Comparison of ENCODE assay signal across 8 cellular contexts in the genomic region with DNA sequence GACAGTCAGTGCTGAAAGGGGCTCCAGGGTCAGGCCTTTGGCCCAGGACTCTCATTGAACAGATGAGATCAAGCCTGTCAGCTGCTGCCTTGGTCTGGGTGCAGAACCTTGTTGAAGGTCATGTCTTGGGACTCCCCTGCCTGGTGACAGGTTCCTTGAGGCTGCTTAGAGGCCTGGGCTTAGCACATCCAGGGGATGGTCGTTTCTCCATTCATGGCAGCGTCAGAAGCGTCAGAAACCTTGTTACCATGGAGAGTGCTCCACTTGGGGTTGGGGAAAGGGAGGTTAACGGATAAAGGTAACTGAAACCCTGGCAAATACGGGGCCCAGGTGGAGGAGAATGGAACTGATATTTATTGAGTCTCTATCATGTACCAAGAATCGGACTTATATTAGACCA. TPM values are rescaled to one million over a fixed set of nuclear protein-coding genes. Genes with fewer than 3 reads are reported as not detected.
DNase-seq lines count a peak whose midpoint lies in the region; ATAC-seq, FAIRE-seq and TF ChIP-seq lines count a peak whose summit lies in the region.

No MANE protein-coding gene starts in this region.

- no peak for ATAC-seq in CD8-positive, alpha-beta T cell
- ATAC-seq in GM21515 (IDR thresholded peaks at IDR 0.05; ENCODE audit: unreplicated experiment) = no peak
- no peak for ATAC-seq in GM19351 (IDR thresholded peaks at IDR 0.05; ENCODE audit: unreplicated experiment)

- H3K79me1 ChIP-seq in H1 (ENCODE audit: low read depth, low read length) = peaks cover 11% of the 10 kb centered on the region

- TF ChIP-seq POLR2A in H1 (IDR thresholded peaks at IDR 0.05; ENCODE audit: control extremely low read depth in 1 of 2, low read depth in 2 of 2, low read length in 2 of 2) (no peak), GM12891 (IDR thresholded peaks at IDR 0.05; ENCODE audit: low read depth, low read length) (no peak)

- peaks cover 78% of the 10 kb centered on the region for H3K79me2 ChIP-seq in OCI-LY7 (ENCODE audit: insufficient read depth, low read depth, low read length)
- peaks cover 20 to 62% of the 10 kb centered on the region in 2 experiments for H3K79me2 ChIP-seq in H1 (ENCODE audit: control insufficient read depth in 1 of 2, insufficient read depth in 2 of 2, low read length in 2 of 2)

- intact Hi-C loops in CD8-positive, alpha-beta T cell (cut with DNase I, micrococcal nuclease) = loop anchor here in 1 of 2 experiments (1.0 to 2.0 kb wide), 2 partner anchors 8 to 70 kb away; a partner anchor contains a TSS
- intact Hi-C loops in OCI-LY7 (cut with micrococcal nuclease; ENCODE audit: unreplicated experiment) = loop anchor here (2.0 kb wide), 1 partner anchor 272 kb away; a partner anchor contains a TSS

- no peaks in the 10 kb centered on the region for H3K27me3 Mint-ChIP-seq in CD8-positive, alpha-beta T cell (ENCODE audit: low read depth)

- H3K36me3 Mint-ChIP-seq in CD8-positive, alpha-beta T cell = peaks cover 50% of the 10 kb centered on the region

- BruUV-seq in OCI-LY7 (replicated peaks; lab: Mats Ljungman, UMichigan) = no TSS peak

- H3K4ac ChIP-seq in H1 (replicated peaks; ENCODE audit: insufficient read length, low read depth, low read length) = no peak overlapping the region

- no peak overlapping the region for H3K18ac ChIP-seq in H1 (ENCODE audit: extremely low read depth, low read length)

- POLR2A ChIA-PET in CD8-positive, alpha-beta T cell (lab: Charles Lee) = interaction anchor here (1.0 to 2.5 kb wide), 3 partner anchors 9 to 23 kb away, joined by 3 to 13 read pairs (median 4); a partner anchor contains a TSS
- POLR2A ChIA-PET in OCI-LY7 (lab: Charles Lee) = interaction anchor here (0.6 to 1.9 kb wide), 4 partner anchors 19 to 969 kb away, joined by 3 to 4 read pairs (median 4); no protein-coding TSS in a partner anchor
- POLR2A ChIA-PET in H1 (lab: Charles Lee; ENCODE audit: partially characterized antibody) = interaction anchor here (1.3 to 31.1 kb wide), 4 partner anchors 8 to 304 kb away, joined by 3 to 573 read pairs (median 288); a partner anchor contains a TSS

- no peak overlapping the region for H2BK20ac ChIP-seq in H1 (ENCODE audit: low read length)

- H4K20me1 ChIP-seq in OCI-LY7 (ENCODE audit: insufficient read depth, low read length) = peaks cover 36% of the 10 kb centered on the region
- peaks cover 23 to 31% of the 10 kb centered on the region in 2 experiments for H4K20me1 ChIP-seq in H1 (replicated peaks in 1 of 2; ENCODE audit: control insufficient read depth in 1 of 2, insufficient read depth in 2 of 2, low read length in 2 of 2)

- no peaks in the 10 kb centered on the region for H3K9me2 ChIP-seq in OCI-LY7 (ENCODE audit: insufficient read depth, low read length)

- FAIRE-seq in H1 (lab: Jason Lieb, UNC) (no peak), GM12891 (lab: Jason Lieb, UNC) (no peak)

- H3K9ac ChIP-seq in H1 (replicated peaks in 1 of 4; ENCODE audit: extremely low read depth in 1 of 4, low read depth in 3 of 4, low read length in 3 of 4) = peak overlapping the region; percentile 5 to 87 (median 48); a peak in 6 of 7 replicates

- H3K23me2 ChIP-seq in H1 (ENCODE audit: low read depth, low read length) = peaks cover 8% of the 10 kb centered on the region

- peaks cover 53% of the 10 kb centered on the region for H3K4me1 ChIP-seq in CD8-positive, alpha-beta T cell (ENCODE audit: insufficient read depth, low read length)
- H3K4me1 ChIP-seq in OCI-LY7 (ENCODE audit: insufficient read depth, low read length, poor library complexity, severe bottlenecking) = peaks cover 56% of the 10 kb centered on the region
- H3K4me1 ChIP-seq in H1 (replicated peaks in 1 of 4; ENCODE audit: control insufficient read depth in 3 of 4, insufficient read depth in 4 of 4, low read length in 3 of 4) = peaks cover 4 to 20% (median 13%) of the 10 kb centered on the region in 4 experiments
- peaks cover 24 to 34% of the 10 kb centered on the region in 2 experiments for H3K4me1 ChIP-seq in neutrophil (ENCODE audit: control insufficient read depth in 1 of 2, insufficient read depth in 1 of 2, low read depth in 1 of 2, low read length in 1 of 2)

- H3K36me3 ChIP-seq in CD8-positive, alpha-beta T cell (ENCODE audit: insufficient read depth, low read length) = peaks cover 29% of the 10 kb centered on the region
- H3K36me3 ChIP-seq in OCI-LY7 (ENCODE audit: insufficient read depth, low read length) = peaks cover 58% of the 10 kb centered on the region
- peaks cover 10 to 30% (median 19%) of the 10 kb centered on the region in 4 experiments for H3K36me3 ChIP-seq in H1 (ENCODE audit: control insufficient read depth in 2 of 4, insufficient read depth in 4 of 4, low read length in 3 of 4)
- peaks cover 30% of the 10 kb centered on the region for H3K36me3 ChIP-seq in neutrophil

- peak overlapping the region; percentile 95 for H3K4me3 Mint-ChIP-seq in CD8-positive, alpha-beta T cell

- 0 out of 2 replicates have a peak overlapping the region, but pooled peaks have one; percentile 1 for H2BK12ac ChIP-seq in H1 (ENCODE audit: low read depth, low read length)

- CTCF ChIA-PET in CD8-positive, alpha-beta T cell (lab: Charles Lee) = interaction anchor here (6.8 kb wide), 1 partner anchor 17 kb away, joined by 40 read pairs; a partner anchor contains a TSS
- CTCF ChIA-PET in OCI-LY7 (lab: Charles Lee; ENCODE audit: unreplicated experiment) = no interaction called here
- CTCF ChIA-PET in H1 (lab: Charles Lee; ENCODE audit: partially characterized antibody) = interaction anchor here (0.7 to 5.1 kb wide), 7 partner anchors 10 to 274 kb away, joined by 3 to 18 read pairs (median 4); a partner anchor contains a TSS

- H3K14ac ChIP-seq in H1 (ENCODE audit: insufficient read length) = no peak overlapping the region

- H3K9me3 ChIP-seq in CD8-positive, alpha-beta T cell (ENCODE audit: low read length) = no peaks in the 10 kb centered on the region
- no peaks in the 10 kb centered on the region for H3K9me3 ChIP-seq in OCI-LY7 (ENCODE audit: low read length)
- peaks cover 0 to 3% of the 10 kb centered on the region in 2 experiments; a peak in 1 of 4 replicates for H3K9me3 ChIP-seq in H1 (ENCODE audit: insufficient read depth in 2 of 2, low read depth in 1 of 2, low read length in 1 of 2)
- H3K9me3 ChIP-seq in neutrophil = no peaks in the 10 kb centered on the region

- no peak overlapping the region for H3K23ac ChIP-seq in H1 (ENCODE audit: insufficient read length)

- H4K5ac ChIP-seq in H1 (ENCODE audit: insufficient read length, low read depth, low read length) = no peak overlapping the region

- peak overlapping the region; percentile 76 for H3K4me3 ChIP-seq in CD8-positive, alpha-beta T cell (ENCODE audit: low read depth, low read length)
- H3K4me3 ChIP-seq in OCI-LY7 (ENCODE audit: low read depth, low read length, poor library complexity, severe bottlenecking) = peak overlapping the region; percentile 79
- H3K4me3 ChIP-seq in H1 (ENCODE audit: extremely low read depth in 1 of 4, insufficient read depth in 2 of 4, low read depth in 3 of 4, low read length in 4 of 4) = peak overlapping the region; percentile 86 to 95 (median 95); a peak in 5 of 8 replicates
- H3K4me3 ChIP-seq in neutrophil (ENCODE audit: low read depth in 1 of 2, low read length in 1 of 2) = peak overlapping the region in 1 of 2 experiments; percentile 93

- no peak overlapping the region for H2AFZ ChIP-seq in OCI-LY7 (ENCODE audit: low read length)
- H2AFZ ChIP-seq in H1 (ENCODE audit: low read length) = no peak overlapping the region

- H2BK120ac ChIP-seq in H1 (replicated peaks; ENCODE audit: low read depth, low read length) = no peak overlapping the region

- 0 out of 2 replicates have a peak overlapping the region, but pooled peaks have one; percentile 55 for H2AK5ac ChIP-seq in H1 (ENCODE audit: low read depth, low read length)

- H3K56ac ChIP-seq in H1 (replicated peaks; ENCODE audit: insufficient read length, low read depth, low read length) = no peak overlapping the region

- H2BK5ac ChIP-seq in H1 (ENCODE audit: low read depth, low read length) = 0 out of 2 replicates have a peak overlapping the region, but pooled peaks have one; percentile 60

- peak overlapping the region; percentile 95 for H3K4me2 ChIP-seq in OCI-LY7 (ENCODE audit: low read length)
- peak overlapping the region; percentile 91 to 92 for H3K4me2 ChIP-seq in H1 (ENCODE audit: insufficient read depth in 1 of 2, low read depth in 2 of 2, low read length in 2 of 2)

- no peaks in the 10 kb centered on the region for H3K27me3 ChIP-seq in CD8-positive, alpha-beta T cell (ENCODE audit: insufficient read depth, low read length)
- H3K27me3 ChIP-seq in H1 (replicated peaks in 1 of 4; ENCODE audit: control insufficient read depth in 3 of 4, extremely low read depth in 1 of 4, insufficient read depth in 3 of 4, low read length in 3 of 4) (no peaks in the 10 kb centered on the region), neutrophil (no peaks in the 10 kb centered on the region)

- TF ChIP-seq RAD21 in H1 (IDR thresholded peaks at IDR 0.05 in 1 of 2, conservative IDR thresholded peaks at IDR 0.05 in 1 of 2; ENCODE audit: low read depth in 2 of 2, low read length in 2 of 2) = no peak

- no peak for TF ChIP-seq CTCF in CD8-positive, alpha-beta T cell (IDR thresholded peaks at IDR 0.05)
- no peak for TF ChIP-seq CTCF in OCI-LY7 (conservative IDR thresholded peaks at IDR 0.05; ENCODE audit: low read length)
- no peak for TF ChIP-seq CTCF in H1 (IDR thresholded peaks at IDR 0.05; ENCODE audit: control extremely low read depth in 1 of 3, insufficient read depth in 1 of 3, low read depth in 1 of 3, low read length in 3 of 3)
- no peak for TF ChIP-seq CTCF in neutrophil (IDR thresholded peaks at IDR 0.05)

- no peak overlapping the region for H4K91ac ChIP-seq in H1 (replicated peaks; ENCODE audit: insufficient read length, low read length)

- DNase-seq in CD8-positive, alpha-beta T cell = no peak
- DNase-seq in OCI-LY7 (ENCODE audit: low spot score) (no peak), H1 (ENCODE audit: low read depth in 1 of 2, low spot score in 2 of 2) (no peak), GM12891 (ENCODE audit: insufficient read length, low spot score) (no peak), OCI-M2 (lab: John Stamatoyannopoulos, UW; ENCODE audit: unreplicated experiment) (no peak)

- H3K27ac Mint-ChIP-seq in CD8-positive, alpha-beta T cell = peak overlapping the region; percentile 97

- H3K27ac ChIP-seq in CD8-positive, alpha-beta T cell (ENCODE audit: low read depth, low read length) = peak overlapping the region; percentile 81
- peak overlapping the region; percentile 88 for H3K27ac ChIP-seq in OCI-LY7 (ENCODE audit: low read depth, low read length, poor library complexity, severe bottlenecking)
- no peak overlapping the region for H3K27ac ChIP-seq in H1 (ENCODE audit: low read depth, low read length)
- H3K27ac ChIP-seq in neutrophil = peak overlapping the region; percentile 91

- TF ChIP-seq EP300 in H1 (IDR thresholded peaks at IDR 0.05; ENCODE audit: borderline replicate concordance in 1 of 2, low read depth in 2 of 2, low read length in 2 of 2) = no peak

- H3K9me3 Mint-ChIP-seq in CD8-positive, alpha-beta T cell = no peaks in the 10 kb centered on the region

- 83% methylated on average over 6 of the region's 6 CpGs; no CpG with 5 or more reads in 1 of the 2 experiments for WGBS in H1 (ENCODE audit: extremely low coverage in 1 of 2, insufficient coverage in 1 of 2, insufficient read length in 1 of 2, insufficient replicate concordance in 2 of 2, low coverage in 1 of 2, low lambda C conversion rate in 2 of 2, missing lambda C conversion rate in 1 of 2), 2 experiments

- no peak overlapping the region for H4K8ac ChIP-seq in H1 (ENCODE audit: extremely low read depth, insufficient read depth, low read length)

- no peak overlapping the region for H2BK15ac ChIP-seq in H1 (ENCODE audit: low read length)

- H3K4me1 Mint-ChIP-seq in CD8-positive, alpha-beta T cell (ENCODE audit: low read depth) = peaks cover 54% of the 10 kb centered on the region

RNA-seq across cellular contexts. Expression of a gene that starts 8.8 kb away (rescaled TPM):
- 10 to 100 TPM; 43.2 to 45.5 TPM for total RNA-seq in CD8-positive, alpha-beta T cell
- total RNA-seq in OCI-LY7 (2014; rRNA removed; shearing (Covaris generic)) = 70.0 and 74.0 TPM in 2 replicates
- total RNA-seq in OCI-LY7 (2022) = 91.5 and 107 TPM in 2 replicates
- total RNA-seq in H1 (2021; fragmentation: NEBNext Ultra II Directional; extraction: Animal tissue kit (Norgen Biotek cat#: 25700)) = 50.5 and 50.6 TPM in 2 replicates
- 34.1 and 36.0 TPM in 2 replicates for polyA plus RNA-seq in H1 (2011; rRNA removed)
- 57.0 TPM for polyA plus RNA-seq in H1 (2011; cell fraction: cytosol; rRNA removed)
- 13.7 TPM for polyA plus RNA-seq in H1 (2011; cell fraction: nucleus; rRNA removed)
- polyA plus RNA-seq in H1 (2012, experiment 1 of 2) = 49.1 to 62.4 TPM (median 51.3 TPM) in 4 replicates
- polyA plus RNA-seq in H1 (2012, experiment 2 of 2) = 33.4 TPM
- 54.3 TPM for polyA plus RNA-seq in H1 (2013, experiment 1 of 2)
- 54.7 TPM for polyA plus RNA-seq in H1 (2013, experiment 2 of 2)
- 11.3 and 14.8 TPM in 2 replicates for polyA minus RNA-seq in H1 (2011; rRNA and poly(A)+ RNA removed)
- polyA minus RNA-seq in H1 (2011; cell fraction: cytosol; rRNA and poly(A)+ RNA removed) = 18.1 TPM
- 9.9 TPM for polyA minus RNA-seq in H1 (2011; cell fraction: nucleus; rRNA and poly(A)+ RNA removed)
- 82.0 TPM for polyA plus RNA-seq in GM12891 (2012; ENCODE audit: low read depth, missing spikeins)

RNA-seq across cellular contexts. Expression of a gene that starts 9.0 kb away (rescaled TPM):
- 1,000 to 10,000 TPM; 1,798 to 1,805 TPM for total RNA-seq in CD8-positive, alpha-beta T cell
- 4,825 and 6,190 TPM in 2 replicates for total RNA-seq in OCI-LY7 (2014; rRNA removed; shearing (Covaris generic))
- total RNA-seq in OCI-LY7 (2022) = 1,679 and 1,713 TPM in 2 replicates
- 1,831 and 1,889 TPM in 2 replicates for total RNA-seq in H1 (2021; fragmentation: NEBNext Ultra II Directional; extraction: Animal tissue kit (Norgen Biotek cat#: 25700))
- 2,448 and 2,722 TPM in 2 replicates for polyA plus RNA-seq in H1 (2011; rRNA removed)
- 4,965 TPM for polyA plus RNA-seq in H1 (2011; cell fraction: cytosol; rRNA removed)
- 2,178 TPM for polyA plus RNA-seq in H1 (2011; cell fraction: nucleus; rRNA removed)
- polyA plus RNA-seq in H1 (2012, experiment 1 of 2) = 2,603 to 3,842 TPM (median 3,090 TPM) in 4 replicates
- polyA plus RNA-seq in H1 (2012, experiment 2 of 2) = 9,007 TPM
- 5,141 TPM for polyA plus RNA-seq in H1 (2013, experiment 1 of 2)
- polyA plus RNA-seq in H1 (2013, experiment 2 of 2) = 5,188 TPM
- 246 and 282 TPM in 2 replicates for polyA minus RNA-seq in H1 (2011; rRNA and poly(A)+ RNA removed)
- polyA minus RNA-seq in H1 (2011; cell fraction: cytosol; rRNA and poly(A)+ RNA removed) = 329 TPM
- polyA minus RNA-seq in H1 (2011; cell fraction: nucleus; rRNA and poly(A)+ RNA removed) = 840 TPM
- polyA plus RNA-seq in GM12891 (2012; ENCODE audit: low read depth, missing spikeins) = 5,793 TPM

RNA-seq across cellular contexts. Expression of a gene that starts 17.5 kb away (rescaled TPM):
- total RNA-seq in CD8-positive, alpha-beta T cell = not detected
- not detected in 2 replicates for total RNA-seq in OCI-LY7 (2014; rRNA removed; shearing (Covaris generic))
- not detected in 2 replicates for total RNA-seq in OCI-LY7 (2022)
- not detected in 2 replicates for total RNA-seq in H1 (2021; fragmentation: NEBNext Ultra II Directional; extraction: Animal tissue kit (Norgen Biotek cat#: 25700))
- polyA plus RNA-seq in H1 (2011; rRNA removed) = not detected in 2 replicates
- polyA plus RNA-seq in H1 (2011; cell fraction: cytosol; rRNA removed) = not detected
- not detected for polyA plus RNA-seq in H1 (2011; cell fraction: nucleus; rRNA removed)
- polyA plus RNA-seq in H1 (2012, experiment 1 of 2) = 0.15 TPM in 1 of 4 replicates, not detected in the others
- not detected for polyA plus RNA-seq in H1 (2012, experiment 2 of 2)
- not detected for polyA plus RNA-seq in H1 (2013, experiment 1 of 2)
- polyA plus RNA-seq in H1 (2013, experiment 2 of 2) = not detected
- not detected in 2 replicates for polyA minus RNA-seq in H1 (2011; rRNA and poly(A)+ RNA removed)
- polyA minus RNA-seq in H1 (2011; cell fraction: cytosol; rRNA and poly(A)+ RNA removed) = not detected
- polyA minus RNA-seq in H1 (2011; cell fraction: nucleus; rRNA and poly(A)+ RNA removed) = not detected
- polyA plus RNA-seq in GM12891 (2012; ENCODE audit: low read depth, missing spikeins) = not detected
